Comparison of ENCODE assay signal across 1 cellular context in the genomic region with DNA sequence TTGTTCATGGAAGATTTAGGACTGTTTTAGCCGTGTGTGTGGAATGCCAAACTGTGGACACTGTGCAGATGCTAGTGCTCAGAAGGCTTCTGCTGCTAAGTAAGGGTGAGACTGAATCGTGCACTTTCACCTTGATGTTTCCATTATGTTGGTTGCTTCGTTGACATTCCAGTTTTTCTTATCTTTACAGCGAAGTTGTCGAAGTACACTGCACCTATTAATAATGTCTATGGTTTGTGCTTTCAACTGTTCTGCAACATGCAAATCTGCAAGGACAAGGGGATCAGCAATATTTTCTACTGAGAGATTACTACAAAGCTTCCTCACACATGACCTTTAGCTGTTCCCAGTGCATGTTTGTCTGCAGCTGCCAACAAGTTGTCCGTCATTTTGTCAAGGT.
TF ChIP-seq lines count a peak whose summit lies in the region.

No MANE protein-coding gene starts in this region.

TF ChIP-seq in HepG2, 621 proteins besides CTCF, POLR2A, EP300 and RAD21 (continued from another document):
- TF ChIP-seq, protein P1, sequence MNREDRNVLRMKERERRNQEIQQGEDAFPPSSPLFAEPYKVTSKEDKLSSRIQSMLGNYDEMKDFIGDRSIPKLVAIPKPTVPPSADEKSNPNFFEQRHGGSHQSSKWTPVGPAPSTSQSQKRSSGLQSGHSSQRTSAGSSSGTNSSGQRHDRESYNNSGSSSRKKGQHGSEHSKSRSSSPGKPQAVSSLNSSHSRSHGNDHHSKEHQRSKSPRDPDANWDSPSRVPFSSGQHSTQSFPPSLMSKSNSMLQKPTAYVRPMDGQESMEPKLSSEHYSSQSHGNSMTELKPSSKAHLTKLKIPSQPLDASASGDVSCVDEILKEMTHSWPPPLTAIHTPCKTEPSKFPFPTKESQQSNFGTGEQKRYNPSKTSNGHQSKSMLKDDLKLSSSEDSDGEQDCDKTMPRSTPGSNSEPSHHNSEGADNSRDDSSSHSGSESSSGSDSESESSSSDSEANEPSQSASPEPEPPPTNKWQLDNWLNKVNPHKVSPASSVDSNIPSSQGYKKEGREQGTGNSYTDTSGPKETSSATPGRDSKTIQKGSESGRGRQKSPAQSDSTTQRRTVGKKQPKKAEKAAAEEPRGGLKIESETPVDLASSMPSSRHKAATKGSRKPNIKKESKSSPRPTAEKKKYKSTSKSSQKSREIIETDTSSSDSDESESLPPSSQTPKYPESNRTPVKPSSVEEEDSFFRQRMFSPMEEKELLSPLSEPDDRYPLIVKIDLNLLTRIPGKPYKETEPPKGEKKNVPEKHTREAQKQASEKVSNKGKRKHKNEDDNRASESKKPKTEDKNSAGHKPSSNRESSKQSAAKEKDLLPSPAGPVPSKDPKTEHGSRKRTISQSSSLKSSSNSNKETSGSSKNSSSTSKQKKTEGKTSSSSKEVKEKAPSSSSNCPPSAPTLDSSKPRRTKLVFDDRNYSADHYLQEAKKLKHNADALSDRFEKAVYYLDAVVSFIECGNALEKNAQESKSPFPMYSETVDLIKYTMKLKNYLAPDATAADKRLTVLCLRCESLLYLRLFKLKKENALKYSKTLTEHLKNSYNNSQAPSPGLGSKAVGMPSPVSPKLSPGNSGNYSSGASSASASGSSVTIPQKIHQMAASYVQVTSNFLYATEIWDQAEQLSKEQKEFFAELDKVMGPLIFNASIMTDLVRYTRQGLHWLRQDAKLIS (CRISPR knock-in tag; IDR thresholded peaks at IDR 0.05): no peak
